15 cellular contexts compared by ENCODE assay signal in genomic region chr10:79100761-79101160, GRCh38. TPM values are rescaled to one million over a fixed set of nuclear protein-coding genes. Genes with fewer than 3 reads are reported as not detected.
DNase-seq lines count a peak whose midpoint lies in the region; ATAC-seq and TF ChIP-seq lines count a peak whose summit lies in the region.
"Had no signal": no experiment of that assay in that cellular context is flagged by ENCODE, and none has a peak within 500 bp of the region (broad histone marks: within the 10 kb centered on the region; RNA-seq: fewer than 3 reads in every experiment).

No MANE protein-coding gene starts in this region.

- peaks cover 44% of the 10 kb centered on the region for H3K4me1 Mint-ChIP-seq in MCF 10A (ENCODE audit: insufficient read depth, unreplicated experiment)
- H3K4me1 Mint-ChIP-seq in T-helper 17 cell, result peaks cover 53% of the 10 kb centered on the region

- H2AFZ ChIP-seq in mammary epithelial cell (ENCODE audit: low read depth, low read length), result no peak overlapping the region

- peaks cover 44% of the 10 kb centered on the region for H3K4me1 ChIP-seq in mammary epithelial cell (ENCODE audit: insufficient read depth, low read length)
- peaks cover 86% of the 10 kb centered on the region for H3K4me1 ChIP-seq in muscle layer of colon (ENCODE audit: insufficient read depth, low read length)
- peaks cover 93 to 100% of the 10 kb centered on the region in 2 donors for H3K4me1 ChIP-seq in thyroid gland
- peaks cover 46 to 89% of the 10 kb centered on the region in 2 donors for H3K4me1 ChIP-seq in adrenal gland (replicated peaks in 1 of 2)

- no peaks in the 10 kb centered on the region for H3K9me3 Mint-ChIP-seq in MCF 10A (ENCODE audit: unreplicated experiment)
- H3K9me3 Mint-ChIP-seq: stimulated activated naive CD8-positive, alpha-beta T cell treated with anti-CD3 and anti-CD28 coated beads, Interleukin-15, Interleukin-2, amounts not matched to agents 100 ng/mL and 50 ng/mL, for 24 hours had no signal

- TF ChIP-seq CTCF in MCF 10A (IDR thresholded peaks at IDR 0.05; ENCODE audit: unreplicated experiment), result no peak
- no peak for TF ChIP-seq CTCF in mammary epithelial cell (conservative IDR thresholded peaks at IDR 0.05 in 1 of 2, IDR thresholded peaks at IDR 0.05 in 1 of 2; ENCODE audit: extremely low read depth in 1 of 2, insufficient read depth in 1 of 2, low read depth in 1 of 2, low read length in 2 of 2)
- TF ChIP-seq CTCF in thyroid gland (IDR thresholded peaks at IDR 0.05), result no peak
- no peak for TF ChIP-seq CTCF in adrenal gland (IDR thresholded peaks at IDR 0.05)

- H3K27ac ChIP-seq in mammary epithelial cell (ENCODE audit: insufficient read depth, low read depth, low read length) (no peak overlapping the region), muscle layer of colon (ENCODE audit: low read depth, low read length) (peak overlapping the region; percentile 12), thyroid gland (peak overlapping the region; percentile 89 to 96 (median 93)), adrenal gland (peak overlapping the region in 2 of 5 donors; percentile 68 to 82)
- H3K27ac ChIP-seq: brain microvascular endothelial cell, HL-60 had no signal

- in situ Hi-C loops in mammary epithelial cell (cut with MboI; ENCODE audit: low sequenced_read_pairs in 2 of 2), result no loop called here

- intact Hi-C loops in MCF 10A (cut with micrococcal nuclease), result no loop called here
- intact Hi-C loops in mammary epithelial cell (cut with micrococcal nuclease), result no loop called here
- intact Hi-C loops in thyroid gland (cut with DNase I), result no loop called here
- intact Hi-C loops in adrenal gland (cut with DNase I), result no loop called here

- no peak for ATAC-seq in T-helper 17 cell
- ATAC-seq: HCT116 had no signal

- POLR2A ChIA-PET in MCF 10A (lab: Yijun Ruan, JAX), result interaction anchor here (0.7 to 1.9 kb wide), 2 partner anchors 12 to 175 kb away, joined by 3 to 4 read pairs; no protein-coding TSS in a partner anchor

- H3K27me3 ChIP-seq in mammary epithelial cell (ENCODE audit: insufficient read depth, low read length) (no peaks in the 10 kb centered on the region), muscle layer of colon (ENCODE audit: control insufficient read depth in 1 of 2, insufficient read depth in 2 of 2, low read length in 2 of 2) (no peaks in the 10 kb centered on the region), thyroid gland (no peaks in the 10 kb centered on the region), adrenal gland (no peaks in the 10 kb centered on the region)
- H3K27me3 ChIP-seq: brain microvascular endothelial cell had no signal

- peaks cover 95% of the 10 kb centered on the region for H3K79me2 ChIP-seq in mammary epithelial cell (ENCODE audit: insufficient read depth, low read length)

- CTCF ChIA-PET in MCF 10A (lab: Yijun Ruan, JAX), result interaction anchor here (0.7 kb wide), 1 partner anchor 48 kb away, joined by 3 read pairs; no protein-coding TSS in a partner anchor
- CTCF ChIA-PET in mammary epithelial cell (lab: Charles Lee; ENCODE audit: low non-redundant PET), result no interaction called here

- peak overlapping the region; percentile 13 for H3K27ac Mint-ChIP-seq in MCF 10A (ENCODE audit: low read depth, unreplicated experiment)
- H3K27ac Mint-ChIP-seq in T-helper 17 cell, result peak overlapping the region; percentile 78
- H3K27ac Mint-ChIP-seq: stimulated activated naive CD8-positive, alpha-beta T cell treated with anti-CD3 and anti-CD28 coated beads, Interleukin-15, Interleukin-2, amounts not matched to agents 100 ng/mL and 50 ng/mL, for 24 hours had no signal

- no peak overlapping the region for H3K4me3 ChIP-seq in mammary epithelial cell (replicated peaks in 1 of 3; ENCODE audit: insufficient read depth in 1 of 3, low read depth in 2 of 3, low read length in 3 of 3)
- H3K4me3 ChIP-seq in muscle layer of colon (ENCODE audit: low read depth in 1 of 2, low read length in 2 of 2), result no peak overlapping the region
- H3K4me3 ChIP-seq in thyroid gland (replicated peaks in 1 of 3), result no peak overlapping the region
- H3K4me3 ChIP-seq in adrenal gland, result no peak overlapping the region

- DNase-seq in MCF 10A (ENCODE audit: unreplicated experiment), result no peak
- no peak for DNase-seq in mammary epithelial cell
- no peak for DNase-seq in T-helper 17 cell
- DNase-seq in thyroid gland, result no peak
- DNase-seq in adrenal gland, result no peak
- no peak for DNase-seq in SHP77 treated with DMSO at 0.1 percent for 48 hours (lab: John Stamatoyannopoulos, UW)
- DNase-seq in EL, result no peak
- DNase-seq: activated CD4-positive, alpha-beta T cell treated with anti-CD3 and anti-CD28 coated beads, Interleukin-2, amount 50 U/mL, for 1 hour; brain microvascular endothelial cell; islet precursor cell; T-helper 2 cell had no signal

- H3K27me3 Mint-ChIP-seq in MCF 10A (ENCODE audit: insufficient read depth, unreplicated experiment), result no peaks in the 10 kb centered on the region
- no peaks in the 10 kb centered on the region for H3K27me3 Mint-ChIP-seq in T-helper 17 cell
- H3K27me3 Mint-ChIP-seq: stimulated activated naive CD8-positive, alpha-beta T cell treated with anti-CD3 and anti-CD28 coated beads, Interleukin-15, Interleukin-2, amounts not matched to agents 100 ng/mL and 50 ng/mL, for 24 hours had no signal

- no peaks in the 10 kb centered on the region for H3K36me3 Mint-ChIP-seq in MCF 10A (ENCODE audit: insufficient read depth, unreplicated experiment)
- no peaks in the 10 kb centered on the region for H3K36me3 Mint-ChIP-seq in T-helper 17 cell (ENCODE audit: low read depth)

- H3K36me3 ChIP-seq in mammary epithelial cell (ENCODE audit: insufficient read depth, low read length), result no peaks in the 10 kb centered on the region
- H3K36me3 ChIP-seq in muscle layer of colon (ENCODE audit: insufficient read depth, low read length), result no peaks in the 10 kb centered on the region
- peaks cover 0 to under 1% of the 10 kb centered on the region in 2 donors for H3K36me3 ChIP-seq in thyroid gland
- no peaks in the 10 kb centered on the region for H3K36me3 ChIP-seq in adrenal gland (replicated peaks in 1 of 2)
- H3K36me3 ChIP-seq: brain microvascular endothelial cell had no signal

- H3K9me3 ChIP-seq in mammary epithelial cell (replicated peaks; ENCODE audit: insufficient read depth, low read length), result no peaks in the 10 kb centered on the region
- no peaks in the 10 kb centered on the region for H3K9me3 ChIP-seq in T-helper 17 cell (ENCODE audit: control insufficient read depth, low read length, poor library complexity, severe bottlenecking)
- no peaks in the 10 kb centered on the region for H3K9me3 ChIP-seq in muscle layer of colon (ENCODE audit: low read length)
- H3K9me3 ChIP-seq in thyroid gland, result no peaks in the 10 kb centered on the region
- no peaks in the 10 kb centered on the region for H3K9me3 ChIP-seq in adrenal gland (replicated peaks in 1 of 3)

- H3K4me3 Mint-ChIP-seq in MCF 10A (ENCODE audit: unreplicated experiment), result no peak overlapping the region
- H3K4me3 Mint-ChIP-seq in T-helper 17 cell, result no peak overlapping the region
- H3K4me3 Mint-ChIP-seq: stimulated activated naive CD8-positive, alpha-beta T cell treated with anti-CD3 and anti-CD28 coated beads, Interleukin-15, Interleukin-2, amounts not matched to agents 100 ng/mL and 50 ng/mL, for 24 hours had no signal

- dilution Hi-C loops in mammary epithelial cell (cut with HindIII; ENCODE audit: low sequenced_read_pairs), result no loop called here

- no peak overlapping the region for H3K4me2 ChIP-seq in mammary epithelial cell (ENCODE audit: insufficient read depth, low read depth, low read length)

- no peak for TF ChIP-seq POLR2A in thyroid gland (IDR thresholded peaks at IDR 0.05)
- TF ChIP-seq POLR2A in adrenal gland (IDR thresholded peaks at IDR 0.05), result no peak

- BruUV-seq in MCF 10A (replicated peaks; lab: Mats Ljungman, UMichigan), result no TSS peak
- no TSS peak for BruUV-seq in mammary epithelial cell (replicated peaks; lab: Mats Ljungman, UMichigan)

- H3K9ac ChIP-seq in mammary epithelial cell (ENCODE audit: insufficient read depth, low read length) (no peak overlapping the region), muscle layer of colon (ENCODE audit: low read length) (no peak overlapping the region)

- WGBS in mammary epithelial cell (ENCODE audit: low coverage, missing lambda C conversion rate), result 90% methylated on average over 5 of the region's 5 CpGs
- 72 to 77% methylated on average over 5 of the region's 5 CpGs for WGBS in thyroid gland, 2 donors
- WGBS in adrenal gland, 4 donors, result 46 to 68% (median 58%) methylated on average over 4 to 5 of the region's 5 CpGs

- no peaks in the 10 kb centered on the region for H4K20me1 ChIP-seq in mammary epithelial cell (ENCODE audit: insufficient read depth, low read length)

RNA-seq across cellular contexts. Expression of gene ZMIZ1, which starts 32.0 kb away (rescaled TPM):
- total RNA-seq in MCF 10A (2022), result 15.5 and 20.3 TPM in 2 replicates
- total RNA-seq in mammary epithelial cell, result 10 to 100 TPM; 22.3 to 25.0 TPM
- polyA plus RNA-seq in mammary epithelial cell, result 5.9 TPM
- polyA minus RNA-seq in mammary epithelial cell, result 16.3 TPM
- 10 to 100 TPM; 30.0 to 34.0 TPM for total RNA-seq in T-helper 17 cell
- 100 to 1,000 TPM in 2 of 4 donors, 10 to 100 TPM in 2; 59.9 to 128 (median 94.4) TPM for total RNA-seq in thyroid gland
- 100 to 1,000 TPM in 1 of 8 donors, 10 to 100 TPM in 7; 47.9 to 113 (median 58.7) TPM for total RNA-seq in adrenal gland
- polyA plus RNA-seq in adrenal gland, result 100 to 1,000 TPM in 1 of 3 donors, 10 to 100 TPM in 2; 17.9 to 109 (median 32.2) TPM
